Comparison of ENCODE assay signal across 1 cellular context in the genomic region with DNA sequence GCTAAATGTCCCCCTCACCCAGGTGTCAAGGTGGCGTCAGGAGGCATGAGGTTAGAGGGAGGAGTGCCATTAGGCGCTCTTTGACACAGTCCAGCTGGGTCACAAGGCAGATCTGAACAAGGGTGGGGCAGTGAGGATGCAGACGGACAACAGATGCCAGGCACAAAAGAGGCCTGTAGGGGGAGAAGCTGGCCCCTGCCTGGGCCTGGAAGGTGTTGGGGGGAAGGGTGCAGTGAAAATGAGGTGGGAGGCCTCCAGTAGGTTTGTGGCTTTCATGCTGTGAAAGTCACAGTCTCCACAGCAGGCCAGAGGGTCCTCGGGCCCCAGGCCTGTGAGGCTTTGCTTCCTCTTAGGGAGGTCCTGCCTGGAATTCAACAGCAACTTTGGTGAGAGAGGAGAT.
TF ChIP-seq lines count a peak whose summit lies in the region.

No MANE protein-coding gene starts in this region.

TF ChIP-seq in K562, 482 proteins besides CTCF, POLR2A, EP300 and RAD21 (continued from another document):
- TF ChIP-seq MEF2A (IDR thresholded peaks at IDR 0.05; ENCODE audit: control insufficient read depth, low read depth, low read length) (no peak), NONO (IDR thresholded peaks at IDR 0.05; ENCODE audit: low read depth in 2 of 2, low read length in 1 of 2) (no peak), ZNF589 (CRISPR knock-in tag; IDR thresholded peaks at IDR 0.05; ENCODE audit: low read depth) (no peak)
